In genomic region chr11:128343134-128343514, GRCh38 we compare ENCODE assay signal across 9 cellular contexts.
DNase-seq lines count a peak whose midpoint lies in the region; ATAC-seq and TF ChIP-seq lines count a peak whose summit lies in the region.
"Had no signal": no experiment of that assay in that cellular context is flagged by ENCODE, and none has a peak within 500 bp of the region (broad histone marks: within the 10 kb centered on the region; RNA-seq: fewer than 3 reads in every experiment).

No MANE protein-coding gene starts in this region.

- H3K27ac ChIP-seq in brain microvascular endothelial cell (peak overlapping the region; percentile 39), spleen (peak overlapping the region; percentile 43 to 86 (median 78))

- H3K27me3 ChIP-seq in brain microvascular endothelial cell (replicated peaks) = no peaks in the 10 kb centered on the region
- H3K27me3 ChIP-seq in spleen (replicated peaks in 1 of 7) = no peaks in the 10 kb centered on the region
- no peaks in the 10 kb centered on the region for H3K27me3 ChIP-seq in Caco-2 (replicated peaks; ENCODE audit: control insufficient read depth, insufficient read depth, low read length)

- WGBS in spleen, 5 donors = 20 to 44% (median 39%) methylated on average over 2 of the region's 2 CpGs

- TF ChIP-seq CTCF in brain microvascular endothelial cell (IDR thresholded peaks at IDR 0.05; ENCODE audit: low read depth, low read length, missing control alignments) = no peak
- no peak for TF ChIP-seq CTCF in spleen (IDR thresholded peaks at IDR 0.05 in 8 of 11, conservative IDR thresholded peaks at IDR 0.05 in 3 of 11)
- TF ChIP-seq CTCF in Caco-2 (IDR thresholded peaks at IDR 0.05; ENCODE audit: insufficient read depth in 1 of 2, low read depth in 1 of 2, low read length in 1 of 2, severe bottlenecking in 1 of 2, unreplicated experiment in 1 of 2) = no peak

- no peaks in the 10 kb centered on the region for H3K36me3 ChIP-seq in brain microvascular endothelial cell (replicated peaks)
- no peaks in the 10 kb centered on the region for H3K36me3 ChIP-seq in spleen
- H3K36me3 ChIP-seq in Caco-2 (ENCODE audit: control insufficient read depth, insufficient read depth, low read length) = no peaks in the 10 kb centered on the region

- H3K27ac Mint-ChIP-seq in activated CD4-positive, alpha-beta T cell treated with anti-CD3 and anti-CD28 coated beads, Interleukin-2, amount 10 ng/mL, durations not matched to agents 7 days and 5 days = peak overlapping the region; percentile 98
- H3K27ac Mint-ChIP-seq in Caco-2 (ENCODE audit: unreplicated experiment) = no peak overlapping the region

- intact Hi-C loops in spleen (cut with DNase I; ENCODE audit: low total_unique reads) = no loop called here
- intact Hi-C loops in Caco-2 (cut with micrococcal nuclease; ENCODE audit: unreplicated experiment) = no loop called here

- ATAC-seq in HG03135 (IDR thresholded peaks at IDR 0.05; ENCODE audit: unreplicated experiment) (peak; percentile 34), GM19035 (IDR thresholded peaks at IDR 0.05; ENCODE audit: unreplicated experiment) (no peak)

- DNase-seq in activated CD4-positive, alpha-beta T cell treated with anti-CD3 and anti-CD28 coated beads, Interleukin-2, amount 10 ng/mL, durations not matched to agents 7 days and 5 days = no peak
- DNase-seq in activated CD4-positive, alpha-beta T cell treated with anti-CD3 and anti-CD28 coated beads for 48 hours = no peak
- DNase-seq in brain microvascular endothelial cell (no peak), spleen (no peak), Caco-2 (no peak), amniotic stem cell (lab: John Stamatoyannopoulos, UW) (no peak)
- DNase-seq: erythroblast had no signal

- H3K4me3 Mint-ChIP-seq in activated CD4-positive, alpha-beta T cell treated with anti-CD3 and anti-CD28 coated beads, Interleukin-2, amount 10 ng/mL, durations not matched to agents 7 days and 5 days = no peak overlapping the region
- H3K4me3 Mint-ChIP-seq in Caco-2 (ENCODE audit: unreplicated experiment) = no peak overlapping the region

- in situ Hi-C loops in brain microvascular endothelial cell (cut with HindIII; ENCODE audit: low pct_ligation_motif_present, low sequenced_read_pairs) = no loop called here

- peaks cover 22% of the 10 kb centered on the region for H3K36me3 Mint-ChIP-seq in activated CD4-positive, alpha-beta T cell treated with anti-CD3 and anti-CD28 coated beads, Interleukin-2, amount 10 ng/mL, durations not matched to agents 7 days and 5 days (ENCODE audit: low read depth)
- no peaks in the 10 kb centered on the region for H3K36me3 Mint-ChIP-seq in Caco-2 (ENCODE audit: insufficient read depth, unreplicated experiment)

- H3K4me1 Mint-ChIP-seq in activated CD4-positive, alpha-beta T cell treated with anti-CD3 and anti-CD28 coated beads, Interleukin-2, amount 10 ng/mL, durations not matched to agents 7 days and 5 days = peaks cover 80% of the 10 kb centered on the region
- H3K4me1 Mint-ChIP-seq in Caco-2 (ENCODE audit: low read depth, unreplicated experiment) = no peaks in the 10 kb centered on the region

- H3K4me1 ChIP-seq in spleen = peaks cover 25 to 59% (median 36%) of the 10 kb centered on the region in 6 donors
- no peaks in the 10 kb centered on the region for H3K4me1 ChIP-seq in Caco-2

- CTCF ChIA-PET in activated CD4-positive, alpha-beta T cell treated with anti-CD3 and anti-CD28 coated beads, Interleukin-2, amount 10 ng/mL, durations not matched to agents 7 days and 5 days (lab: Charles Lee) = interaction anchor here (1.0 to 14.3 kb wide), 6 partner anchors 13 to 112 kb away, joined by 3 to 132 read pairs (median 4); no protein-coding TSS in a partner anchor
- CTCF ChIA-PET in Caco-2 (lab: Charles Lee) = no interaction called here

- H3K4me3 ChIP-seq in brain microvascular endothelial cell (ENCODE audit: low read depth, low read length) (no peak overlapping the region), spleen (no peak overlapping the region), Caco-2 (ENCODE audit: low read depth, low read length) (no peak overlapping the region)

- POLR2A ChIA-PET in activated CD4-positive, alpha-beta T cell treated with anti-CD3 and anti-CD28 coated beads, Interleukin-2, amount 10 ng/mL, durations not matched to agents 7 days and 5 days (lab: Charles Lee) = no interaction called here
- POLR2A ChIA-PET in Caco-2 (lab: Charles Lee) = no interaction called here

- H3K9me3 Mint-ChIP-seq in activated CD4-positive, alpha-beta T cell treated with anti-CD3 and anti-CD28 coated beads, Interleukin-2, amount 10 ng/mL, durations not matched to agents 7 days and 5 days = peaks cover 13% of the 10 kb centered on the region
- H3K9me3 Mint-ChIP-seq in Caco-2 (ENCODE audit: unreplicated experiment) = no peaks in the 10 kb centered on the region

- H3K9me3 ChIP-seq in spleen = no peaks in the 10 kb centered on the region
- no peaks in the 10 kb centered on the region for H3K9me3 ChIP-seq in Caco-2

- no peaks in the 10 kb centered on the region for H3K27me3 Mint-ChIP-seq in activated CD4-positive, alpha-beta T cell treated with anti-CD3 and anti-CD28 coated beads, Interleukin-2, amount 10 ng/mL, durations not matched to agents 7 days and 5 days
- H3K27me3 Mint-ChIP-seq in Caco-2 (ENCODE audit: insufficient read depth, unreplicated experiment) = peaks cover 4% of the 10 kb centered on the region

- TF ChIP-seq POLR2A in spleen (IDR thresholded peaks at IDR 0.05) = no peak

- no TSS peak for BruUV-seq in Caco-2 (replicated peaks; lab: Mats Ljungman, UMichigan)
